ENCODE assay signal across 17 cellular contexts in the genomic region with DNA sequence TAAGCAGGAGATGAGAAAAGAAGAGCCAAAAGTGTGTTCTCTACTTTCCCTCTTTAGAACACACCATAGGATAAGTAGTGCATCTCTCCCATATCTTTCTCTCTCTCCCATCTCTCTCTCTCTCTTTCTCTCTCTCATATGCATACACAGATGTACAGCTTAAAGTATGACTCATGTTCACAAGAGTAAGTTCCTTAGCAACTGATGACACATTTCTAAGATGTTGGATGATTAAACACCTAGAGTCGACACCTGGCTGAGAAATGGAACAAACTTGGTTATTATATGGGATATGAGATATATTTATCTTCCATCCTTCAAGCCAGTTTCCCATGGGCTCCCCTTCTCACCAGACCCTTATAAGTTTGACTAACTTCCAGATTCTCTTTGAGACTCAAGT.
A peak's percentile ranks its signal among the peaks of the same experiment; 100 is the strongest.
DNase-seq lines count a peak whose midpoint lies in the region; ATAC-seq and TF ChIP-seq lines count a peak whose summit lies in the region.
"Had no signal": no experiment of that assay in that cellular context is flagged by ENCODE, and none has a peak within 500 bp of the region (broad histone marks: within the 10 kb centered on the region; RNA-seq: fewer than 3 reads in every experiment).

No MANE protein-coding gene starts in this region.

- ATAC-seq in foreskin keratinocyte = peak; percentile 81
- ATAC-seq: CD8-positive, alpha-beta T cell had no signal

- H3K27ac ChIP-seq in foreskin keratinocyte = no peak overlapping the region
- H3K27ac ChIP-seq: BLaER1 treated with 17β-estradiol and CSF1 and Interleukin-3, amounts not matched to agents 10 nM and 100 nM; SJSA1 had no signal

- H3K4me1 ChIP-seq in foreskin keratinocyte = no peaks in the 10 kb centered on the region
- H3K4me1 ChIP-seq: BLaER1 treated with 17β-estradiol and CSF1 and Interleukin-3, amounts not matched to agents 10 nM and 100 nM; SJSA1 had no signal

- no peaks in the 10 kb centered on the region for H3K27me3 ChIP-seq in foreskin keratinocyte
- H3K27me3 ChIP-seq: BLaER1 treated with 17β-estradiol and CSF1 and Interleukin-3, amounts not matched to agents 10 nM and 100 nM; SJSA1 had no signal

- TF ChIP-seq CTCF in foreskin keratinocyte (conservative IDR thresholded peaks at IDR 0.05) = no peak

- DNase-seq in A172 (ENCODE audit: low spot score) (peak; percentile 14), HPDE6-E6E7 (ENCODE audit: extremely low spot score) (peak; percentile 19), SW480 (ENCODE audit: low spot score) (peak; percentile 20), foreskin keratinocyte (peak; percentile 24 to 27), NCI-H1930 (lab: John Stamatoyannopoulos, UW) (no peak), middle frontal gyrus (ENCODE audit: extremely low spot score, low spot score) (no peak), NCI-H82 (lab: John Stamatoyannopoulos, UW) (no peak)
- no peak for DNase-seq in activated CD8-positive, alpha-beta memory T cell treated with anti-CD3 and anti-CD28 coated beads for 24 hours
- DNase-seq: CD8-positive, alpha-beta T cell; DMS79 treated with DMSO at 0.1 percent for 48 hours; NCI-H1105; NCI-H510A; NCI-H774; OCI-M1; RPMI8226 had no signal

Comparison
In these comparisons a context has a peak if more than half of its experiments do, and no peak if none do; other contexts are left out.
1. DNase-seq: peak in A172 (single experiment), HPDE6-E6E7 (single experiment), SW480 (single experiment) and foreskin keratinocyte (2 of 2); none in NCI-H1930 (0 of 2), activated CD8-positive, alpha-beta memory T cell treated with anti-CD3 and anti-CD28 coated beads for 24 hours (single experiment), middle frontal gyrus (single experiment) and NCI-H82 (single experiment).